Comparison of ENCODE assay signal across 11 cellular contexts in genomic region chr18:61333271-61333745, GRCh38. TPM values are rescaled to one million over a fixed set of nuclear protein-coding genes. Genes with fewer than 3 reads are reported as not detected.
DNase-seq lines count a peak whose midpoint lies in the region; ATAC-seq, FAIRE-seq and TF ChIP-seq lines count a peak whose summit lies in the region.
"Had no signal": no experiment of that assay in that cellular context is flagged by ENCODE, and none has a peak within 500 bp of the region (broad histone marks: within the 10 kb centered on the region; RNA-seq: fewer than 3 reads in every experiment).

Gene CDH20, plus strand, starts transcription at chr18:61333430.

- H2AFZ ChIP-seq in HepG2 (ENCODE audit: low read length) = no peak within 1 kb of the TSS

- no peak for ATAC-seq in HepG2

- DNase-seq in NCI-H748 (lab: John Stamatoyannopoulos, UW; ENCODE audit: unreplicated experiment) = peak; percentile 57
- DNase-seq in lower leg skin (ENCODE audit: low spot score in 2 of 2) = no peak
- DNase-seq in suprapubic skin (ENCODE audit: low spot score in 2 of 2) = no peak
- no peak for DNase-seq in activated T-cell treated with anti-CD3 and anti-CD28 coated beads, Interleukin-2, amount 50 U/mL, for 1 hour
- no peak for DNase-seq in stimulated activated CD4-positive, alpha-beta T cell treated with anti-CD3 and anti-CD28 coated beads, Interleukin-15, amount 100 ng/mL, for 24 hours
- no peak for DNase-seq in HepG2 (ENCODE audit: low spot score)
- DNase-seq: activated CD4-positive, alpha-beta T cell treated with anti-CD3 and anti-CD28 coated beads for 1 hour had no signal

- FAIRE-seq in HepG2 (lab: Jason Lieb, UNC) = no peak
- FAIRE-seq: GM12891, pancreas had no signal

- intact Hi-C loops in lower leg skin (cut with DNase I; ENCODE audit: low total_unique reads) (no loop called here), HepG2 (cut with micrococcal nuclease; ENCODE audit: unreplicated experiment) (no loop called here)

- CTCF ChIA-PET in HepG2 (lab: Yijun Ruan, JAX; ENCODE audit: low intra/inter-chr PET ratio, low total read pairs) = no interaction called here

- H3K27ac ChIP-seq in ectodermal cell (ENCODE audit: insufficient read depth, low read depth, low read length, poor library complexity, severe bottlenecking) = no peak within 1 kb of the TSS
- H3K27ac ChIP-seq in suprapubic skin = no peak within 1 kb of the TSS
- H3K27ac ChIP-seq in HepG2 (ENCODE audit: extremely low read length, insufficient read depth, low read length) = no peak within 1 kb of the TSS
- H3K27ac ChIP-seq: pancreas had no signal

- in situ Hi-C loops in HepG2 (cut with HindIII; ENCODE audit: extremely low pct_ligation_motif_present, low pct_unique_long_range_greater_than_20kb) = no loop called here

- BruUV-seq in HepG2 (replicated peaks; lab: Mats Ljungman, UMichigan) = no TSS peak

- 1% methylated on average over 32 of the region's 32 CpGs for WGBS in ectodermal cell, 2 experiments
- WGBS in lower leg skin, 2 donors = 2 to 6% methylated on average over 26 to 27 of the region's 32 CpGs
- WGBS in suprapubic skin = 3% methylated on average over 15 of the region's 32 CpGs
- 29% methylated on average over 27 of the region's 32 CpGs for WGBS in HepG2 (ENCODE audit: low lambda C conversion rate)

- H3K4me3 ChIP-seq in ectodermal cell (ENCODE audit: insufficient read depth, low read depth, low read length) = peak within 1 kb of the TSS; percentile 51
- H3K4me3 ChIP-seq in lower leg skin (ENCODE audit: low read depth, poor library complexity, severe bottlenecking) = peak within 1 kb of the TSS; percentile 8
- H3K4me3 ChIP-seq in suprapubic skin = peak within 1 kb of the TSS; percentile 51
- no peak within 1 kb of the TSS for H3K4me3 ChIP-seq in HepG2 (replicated peaks in 1 of 3; ENCODE audit: insufficient read depth in 1 of 3, low read depth in 2 of 3, low read length in 3 of 3)

- no peaks in the 10 kb centered on the region for H3K79me2 ChIP-seq in HepG2 (ENCODE audit: insufficient read depth, low read length)

- H3K27me3 ChIP-seq in ectodermal cell (ENCODE audit: control insufficient read depth, insufficient read depth, low read length, poor library complexity, severe bottlenecking) (peaks cover 37% of the 10 kb centered on the region), suprapubic skin (peaks cover 30% of the 10 kb centered on the region), HepG2 (ENCODE audit: control insufficient read depth in 1 of 2, insufficient read depth in 2 of 2, low read length in 2 of 2) (peaks cover 0 to 2% of the 10 kb centered on the region in 2 experiments; a peak in 1 of 5 replicates)

- POLR2A ChIA-PET in HepG2 (lab: Yijun Ruan, JAX) = no interaction called here

- TF ChIP-seq CTCF in lower leg skin (IDR thresholded peaks at IDR 0.05) (no peak), suprapubic skin (IDR thresholded peaks at IDR 0.05) (no peak), HepG2 (CRISPR knock-in tag; IDR thresholded peaks at IDR 0.05) (no peak)

- peaks cover 5% of the 10 kb centered on the region for H3K4me1 ChIP-seq in ectodermal cell (ENCODE audit: control insufficient read depth, insufficient read depth, low read length)
- peaks cover 17% of the 10 kb centered on the region for H3K4me1 ChIP-seq in suprapubic skin
- H3K4me1 ChIP-seq in HepG2 (ENCODE audit: insufficient read depth, low read length) = no peaks in the 10 kb centered on the region
- H3K4me1 ChIP-seq: pancreas had no signal

- H3K9me3 ChIP-seq in ectodermal cell (ENCODE audit: control insufficient read depth, low read length) (no peaks in the 10 kb centered on the region), suprapubic skin (no peaks in the 10 kb centered on the region), HepG2 (ENCODE audit: low read length) (no peaks in the 10 kb centered on the region)
- H3K9me3 ChIP-seq: pancreas had no signal

- TF ChIP-seq EP300 in suprapubic skin (IDR thresholded peaks at IDR 0.05) (no peak), HepG2 (IDR thresholded peaks at IDR 0.05; ENCODE audit: low read depth in 2 of 2, low read length in 2 of 2) (no peak), HepG2 (CRISPR knock-in tag; IDR thresholded peaks at IDR 0.05; ENCODE audit: borderline replicate concordance) (no peak)

- H3K36me3 ChIP-seq in ectodermal cell (ENCODE audit: control insufficient read depth, insufficient read depth, low read length) (no peaks in the 10 kb centered on the region), suprapubic skin (no peaks in the 10 kb centered on the region), HepG2 (replicated peaks in 1 of 2; ENCODE audit: control insufficient read depth in 1 of 2, insufficient read depth in 2 of 2, low read length in 2 of 2) (no peaks in the 10 kb centered on the region)
- H3K36me3 ChIP-seq: pancreas had no signal

- TF ChIP-seq RAD21 in HepG2 (CRISPR knock-in tag; IDR thresholded peaks at IDR 0.05) = no peak

- H3K4me2 ChIP-seq in HepG2 (ENCODE audit: low read depth, low read length) = no peak within 1 kb of the TSS

- TF ChIP-seq POLR2A in lower leg skin (IDR thresholded peaks at IDR 0.05) (no peak), suprapubic skin (IDR thresholded peaks at IDR 0.05) (no peak), HepG2 (IDR thresholded peaks at IDR 0.05; ENCODE audit: insufficient read depth in 1 of 2, low read depth in 2 of 2, low read length in 2 of 2) (no peak)

- no peaks in the 10 kb centered on the region for H4K20me1 ChIP-seq in HepG2 (ENCODE audit: insufficient read depth, low read length)

- no peak within 1 kb of the TSS for H3K9ac ChIP-seq in HepG2 (ENCODE audit: insufficient read depth, low read depth, low read length)

TF ChIP-seq in HepG2, 621 proteins besides CTCF, POLR2A, EP300 and RAD21 (continues in another document):
- TF ChIP-seq SETDB1 (CRISPR knock-in tag; IDR thresholded peaks at IDR 0.05; ENCODE audit: borderline replicate concordance) (no peak), ZFP36L2 (CRISPR knock-in tag; IDR thresholded peaks at IDR 0.05) (no peak), ZNF597 (CRISPR knock-in tag; IDR thresholded peaks at IDR 0.05) (no peak), HOXA3 (CRISPR knock-in tag; IDR thresholded peaks at IDR 0.05) (no peak), MED8 (CRISPR knock-in tag; IDR thresholded peaks at IDR 0.05; ENCODE audit: insufficient replicate concordance) (no peak), ZNF496 (CRISPR knock-in tag; IDR thresholded peaks at IDR 0.05; ENCODE audit: insufficient replicate concordance) (no peak), SAFB2 (CRISPR knock-in tag; IDR thresholded peaks at IDR 0.05; ENCODE audit: borderline replicate concordance, low read depth) (no peak), CENPX (CRISPR knock-in tag; IDR thresholded peaks at IDR 0.05) (no peak)

RNA-seq across cellular contexts. Expression of gene CDH20, which starts in this region (rescaled TPM):
- polyA plus RNA-seq in ectodermal cell (2013, experiment 1 of 4) = 0.80 TPM
- 0.76 TPM for polyA plus RNA-seq in ectodermal cell (2013, experiment 2 of 4)
- 1.2 TPM for polyA plus RNA-seq in ectodermal cell (2013, experiment 3 of 4)
- 1.0 TPM for polyA plus RNA-seq in ectodermal cell (2013, experiment 4 of 4)
- total RNA-seq in lower leg skin = 1 to 10 TPM; 1.2 to 2.9 (median 2.4) TPM
- total RNA-seq in suprapubic skin = 1 to 10 TPM; 1.2 to 4.1 (median 1.6) TPM
- not detected in 2 replicates for total RNA-seq in HepG2 (2016; rRNA removed; fragmentation: Illumina TruSeq; extraction: Trizol)
- not detected in 2 replicates for total RNA-seq in HepG2 (2016; cell fraction: cytosol; rRNA removed; fragmentation: Illumina TruSeq; extraction: Trizol; ENCODE audit: low read depth)
- total RNA-seq in HepG2 (2016; cell fraction: insoluble cytoplasmic fraction; rRNA removed; fragmentation: Illumina TruSeq; extraction: Trizol) = not detected in 2 replicates
- total RNA-seq in HepG2 (2016; cell fraction: membrane; rRNA removed; fragmentation: Illumina TruSeq; extraction: Trizol) = not detected in 2 replicates
- total RNA-seq in HepG2 (2016; cell fraction: nucleus; rRNA removed; fragmentation: Illumina TruSeq; extraction: Trizol) = not detected in 2 replicates
- not detected in 2 replicates for polyA plus RNA-seq in HepG2 (2011; rRNA removed)
- polyA plus RNA-seq in HepG2 (2011; cell fraction: cytosol; rRNA removed) = not detected in 2 replicates
- polyA plus RNA-seq in HepG2 (2011; cell fraction: nucleus; rRNA removed) = not detected in 2 replicates
- polyA plus RNA-seq in HepG2 (2012) = not detected in 2 replicates
- not detected in 2 replicates for polyA plus RNA-seq in HepG2 (2016; cell fraction: cytosol; fragmentation: Illumina TruSeq; extraction: Trizol; ENCODE audit: low read depth)
- not detected in 2 replicates for polyA plus RNA-seq in HepG2 (2016; cell fraction: insoluble cytoplasmic fraction; fragmentation: Illumina TruSeq; extraction: Trizol; ENCODE audit: low read depth)
- not detected in 2 replicates for polyA plus RNA-seq in HepG2 (2016; cell fraction: membrane; fragmentation: Illumina TruSeq; extraction: Trizol; ENCODE audit: low read depth)
- not detected in 2 replicates for polyA plus RNA-seq in HepG2 (2016; cell fraction: nucleus; fragmentation: Illumina TruSeq; extraction: Trizol; ENCODE audit: insufficient read depth, low read depth)
- polyA minus RNA-seq in HepG2 (2011; rRNA and poly(A)+ RNA removed; ENCODE audit: low replicate concordance) = not detected in 2 replicates
- polyA minus RNA-seq in HepG2 (2011; cell fraction: cytosol; rRNA and poly(A)+ RNA removed) = not detected in 2 replicates
- polyA minus RNA-seq in HepG2 (2011; cell fraction: nucleus; rRNA and poly(A)+ RNA removed) = not detected in 2 replicates
- total RNA-seq: dermis microvascular lymphatic vessel endothelial cell had no signal

Comparison
In these comparisons a context has a peak if more than half of its experiments do, and no peak if none do; other contexts are left out.
1. H3K4me3 ChIP-seq: peak in ectodermal cell (single experiment), lower leg skin (single experiment) and suprapubic skin (single experiment); none in HepG2 (0 of 3).